ENCODE assay signal across 20 cellular contexts in genomic region chr4:112168719-112169500, GRCh38. TPM values are rescaled to one million over a fixed set of nuclear protein-coding genes. Genes with fewer than 3 reads are reported as not detected.
DNase-seq lines count a peak whose midpoint lies in the region; ATAC-seq, FAIRE-seq and TF ChIP-seq lines count a peak whose summit lies in the region.
"Had no signal": no experiment of that assay in that cellular context is flagged by ENCODE, and none has a peak within 500 bp of the region (broad histone marks: within the 10 kb centered on the region; RNA-seq: fewer than 3 reads in every experiment).

No MANE protein-coding gene starts in this region.

- H3K9ac ChIP-seq in KMS-11 (peak overlapping the region; percentile 16; the same call in 1 of the 2 replicates), K562 (ENCODE audit: insufficient read depth in 1 of 2, low read depth in 2 of 2, low read length in 2 of 2) (0 out of 4 replicates have a peak overlapping the region, but pooled peaks of 1 of the 2 experiments have one; percentile 46), mesenchymal stem cell (ENCODE audit: low read length) (peak overlapping the region; percentile 87)
- H3K9ac ChIP-seq: BLaER1 treated with 17β-estradiol and CSF1 and Interleukin-3, amounts not matched to agents 10 nM and 100 nM had no signal

- in situ Hi-C loops in K562 (cut with MboI) = no loop called here

- H4K20me1 ChIP-seq in KMS-11 (ENCODE audit: insufficient read depth) = no peaks in the 10 kb centered on the region
- no peaks in the 10 kb centered on the region for H4K20me1 ChIP-seq in K562 (replicated peaks; ENCODE audit: control insufficient read depth, insufficient read depth, low read length)
- H4K20me1 ChIP-seq: BLaER1 treated with 17β-estradiol and CSF1 and Interleukin-3, amounts not matched to agents 10 nM and 100 nM had no signal

- TF ChIP-seq CTCF in heart left ventricle (IDR thresholded peaks at IDR 0.05) (no peak), KMS-11 (conservative IDR thresholded peaks at IDR 0.05; ENCODE audit: low read depth, low read length) (no peak), K562 (IDR thresholded peaks at IDR 0.05 in 2 of 3, conservative IDR thresholded peaks at IDR 0.05 in 1 of 3; ENCODE audit: insufficient read depth in 2 of 3, low read depth in 1 of 3, low read length in 3 of 3) (no peak)

- POLR2A ChIA-PET in K562 (lab: Yijun Ruan, JAX) = interaction anchor here (1.3 kb wide), 1 partner anchor 21 kb away, joined by 8 read pairs; no protein-coding TSS in a partner anchor

- BruUV-seq in K562 (replicated peaks; lab: Mats Ljungman, UMichigan) = no TSS peak

- ATAC-seq in Right ventricle myocardium inferior = no peak
- ATAC-seq in heart left ventricle = no peak
- ATAC-seq in K562 = peak; percentile 55
- ATAC-seq: A549 had no signal

- H3K14ac ChIP-seq in mesenchymal stem cell (ENCODE audit: low read length in 2 of 2) = no peak overlapping the region

- peaks cover 13% of the 10 kb centered on the region; the same call in 1 of the 2 replicates for H3K79me2 ChIP-seq in KMS-11 (ENCODE audit: insufficient read depth, low read depth)
- H3K79me2 ChIP-seq in K562 (ENCODE audit: control insufficient read depth, insufficient read depth, low read length) = peaks cover 24% of the 10 kb centered on the region; the same call in 2 of the 3 replicates

- H3K36me3 ChIP-seq in heart left ventricle = no peaks in the 10 kb centered on the region
- no peaks in the 10 kb centered on the region for H3K36me3 ChIP-seq in KMS-11 (ENCODE audit: insufficient read depth)
- peaks cover 10% of the 10 kb centered on the region; the same call in 2 of the 3 replicates for H3K36me3 ChIP-seq in K562 (ENCODE audit: control insufficient read depth, insufficient read depth, low read length)
- H3K36me3 ChIP-seq in mesenchymal stem cell (ENCODE audit: control insufficient read depth in 1 of 2, insufficient read depth in 2 of 2, low read depth in 1 of 2, low read length in 2 of 2) = no peaks in the 10 kb centered on the region

- no peak overlapping the region for H3K23ac ChIP-seq in mesenchymal stem cell (ENCODE audit: low read length in 2 of 2)

- H2BK120ac ChIP-seq in mesenchymal stem cell (ENCODE audit: low read depth, low read length) = no peak overlapping the region

- H2BK12ac ChIP-seq in mesenchymal stem cell (ENCODE audit: low read length in 2 of 2) = no peak overlapping the region

- TF ChIP-seq POLR2A in heart left ventricle (IDR thresholded peaks at IDR 0.05) (no peak), K562 (conservative IDR thresholded peaks at IDR 0.05) (no peak)

- DNase-seq in Right ventricle myocardium inferior (ENCODE audit: missing footprints) (peak; percentile 59), heart left ventricle (no peak), K562 (ENCODE audit: extremely low read depth in 1 of 4, low spot score in 3 of 4) (peak in 1 of 4 experiments; percentile 64), mesenchymal stem cell (no peak), HuH-7 (ENCODE audit: low spot score) (no peak), superior temporal gyrus (ENCODE audit: extremely low spot score) (no peak), globus pallidus (ENCODE audit: low spot score) (no peak)
- DNase-seq: DND-41, GDM1, H9, IMR-90, NCI-H1092 treated with DMSO at 0.1 percent for 48 hours, NCI-H2081 treated with DMSO at 0.1 percent for 48 hours, NCI-H446 treated with DMSO at 0.1 percent for 48 hours, SHP77 treated with DMSO at 0.1 percent for 48 hours had no signal

- H3K4me1 ChIP-seq in heart left ventricle = peaks cover 0 to 29% (median 11%) of the 10 kb centered on the region in 12 donors
- H3K4me1 ChIP-seq in KMS-11 (ENCODE audit: low read depth, poor library complexity, severe bottlenecking) = peaks cover 83% of the 10 kb centered on the region
- peaks cover 5 to 22% of the 10 kb centered on the region in 2 experiments; a peak in 4 of 5 replicates for H3K4me1 ChIP-seq in K562 (replicated peaks in 1 of 2; ENCODE audit: control insufficient read depth in 2 of 2, insufficient read depth in 2 of 2, low read length in 2 of 2)
- no peaks in the 10 kb centered on the region for H3K4me1 ChIP-seq in mesenchymal stem cell (ENCODE audit: control insufficient read depth, insufficient read depth, low read depth, low read length)

- TF ChIP-seq EP300 in K562 (IDR thresholded peaks at IDR 0.05; ENCODE audit: low read length) = peak; percentile 33; the same call in 1 of the 2 replicates

- no peak overlapping the region for H4K8ac ChIP-seq in mesenchymal stem cell (ENCODE audit: low read length)

- intact Hi-C loops in Right ventricle myocardium inferior (cut with DNase I) (no loop called here), heart left ventricle (cut with DNase I) (no loop called here), K562 (cut with micrococcal nuclease) (no loop called here)

- H3K4me2 ChIP-seq in KMS-11 (peak overlapping the region; percentile 96), K562 (ENCODE audit: insufficient read depth, low read length) (no peak overlapping the region; the same call in 1 of the 2 replicates), mesenchymal stem cell (ENCODE audit: low read length, poor library complexity, severe bottlenecking) (no peak overlapping the region)
- H3K4me2 ChIP-seq: A549 had no signal

- FAIRE-seq in K562 (lab: Jason Lieb, UNC) = peak; percentile 19
- FAIRE-seq: A549, RCC 7860 had no signal

- H3K4me3 ChIP-seq in heart left ventricle (no peak overlapping the region), KMS-11 (IDR thresholded peaks at IDR 0.05; ENCODE audit: insufficient read depth, low read depth, low read length) (no peak overlapping the region), K562 (no peak overlapping the region), mesenchymal stem cell (ENCODE audit: insufficient read depth in 1 of 2, low read depth in 1 of 2, low read length in 2 of 2) (no peak overlapping the region)
- H3K4me3 ChIP-seq: A549; BLaER1 treated with 17β-estradiol and CSF1 and Interleukin-3, amounts not matched to agents 10 nM and 100 nM had no signal

- 89 to 94% (median 93%) methylated on average over 13 of the region's 13 CpGs for WGBS in heart left ventricle, 4 donors
- WGBS in K562 (ENCODE audit: insufficient coverage, low coverage, missing lambda C conversion rate) = 14% methylated on average over 11 of the region's 13 CpGs
- WGBS in mesenchymal stem cell = over 99% methylated on average over 8 of the region's 13 CpGs

- H3K9me3 ChIP-seq in heart left ventricle (peaks cover 0 to 11% (median 0%) of the 10 kb centered on the region in 12 donors), K562 (replicated peaks; ENCODE audit: control insufficient read depth, insufficient read depth, low read depth, low read length) (peaks cover 3% of the 10 kb centered on the region; the same call in 1 of the 2 replicates), mesenchymal stem cell (ENCODE audit: control insufficient read depth, low read length) (no peaks in the 10 kb centered on the region)
- H3K9me3 ChIP-seq: A549 had no signal

- no peaks in the 10 kb centered on the region for H3K9me1 ChIP-seq in K562 (ENCODE audit: control insufficient read depth, insufficient read depth, low read length)

- no peak overlapping the region for H2AK5ac ChIP-seq in mesenchymal stem cell (ENCODE audit: low read length, severe bottlenecking)

- H3K79me1 ChIP-seq in mesenchymal stem cell (replicated peaks; ENCODE audit: low read length, poor library complexity, severe bottlenecking) = no peaks in the 10 kb centered on the region

- no peak for TF ChIP-seq RAD21 in K562 (CRISPR knock-in tag; conservative IDR thresholded peaks at IDR 0.05 in 1 of 2, IDR thresholded peaks at IDR 0.05 in 1 of 2)

- H3K27me3 ChIP-seq in heart left ventricle = no peaks in the 10 kb centered on the region
- H3K27me3 ChIP-seq in KMS-11 (ENCODE audit: insufficient read depth, low read depth) = no peaks in the 10 kb centered on the region
- H3K27me3 ChIP-seq in K562 (ENCODE audit: control insufficient read depth in 2 of 2, insufficient read depth in 2 of 2, low read length in 2 of 2) = no peaks in the 10 kb centered on the region
- H3K27me3 ChIP-seq in mesenchymal stem cell (ENCODE audit: control insufficient read depth in 1 of 2, insufficient read depth in 1 of 2, low read length in 2 of 2) = no peaks in the 10 kb centered on the region
- H3K27me3 ChIP-seq: BLaER1 treated with 17β-estradiol and CSF1 and Interleukin-3, amounts not matched to agents 10 nM and 100 nM had no signal

- H4K91ac ChIP-seq in mesenchymal stem cell (ENCODE audit: low read length) = no peak overlapping the region

- H2AFZ ChIP-seq in KMS-11 (ENCODE audit: low read depth) (no peak overlapping the region), K562 (ENCODE audit: low read depth, low read length) (peak overlapping the region; percentile 20; the same call in 1 of the 2 replicates), mesenchymal stem cell (ENCODE audit: low read depth, low read length) (no peak overlapping the region)

- CTCF ChIA-PET in K562 (lab: Yijun Ruan, JAX; ENCODE audit: low intra/inter-chr PET ratio) = no interaction called here

- H3K27ac ChIP-seq in heart left ventricle (no peak overlapping the region), KMS-11 (peak overlapping the region; percentile 75; the same call in 1 of the 2 replicates), K562 (ENCODE audit: extremely low read depth, low read depth, low read length) (peak overlapping the region; percentile 89), mesenchymal stem cell (ENCODE audit: low read length, poor library complexity, severe bottlenecking) (no peak overlapping the region)
- H3K27ac ChIP-seq: HL-60 had no signal

- H3K18ac ChIP-seq in mesenchymal stem cell (ENCODE audit: low read depth in 1 of 2, low read length in 2 of 2) = no peak overlapping the region

- H3K4ac ChIP-seq in mesenchymal stem cell (ENCODE audit: low read depth in 1 of 2, low read length in 2 of 2) = no peak overlapping the region

- H2BK5ac ChIP-seq in mesenchymal stem cell (ENCODE audit: low read depth, low read length, poor library complexity, severe bottlenecking) = no peak overlapping the region

- H2BK15ac ChIP-seq in mesenchymal stem cell (ENCODE audit: low read depth, poor library complexity, severe bottlenecking) = no peak overlapping the region

RNA-seq across cellular contexts. Expression of gene FAM241A, which starts 23.7 kb away (rescaled TPM):
- total RNA-seq in Right ventricle myocardium inferior (8.8 TPM), heart left ventricle (10 to 100 TPM in 1 of 9 donors, 1 to 10 TPM in 8; 5.4 to 10.3 (median 8.5) TPM), K562 (2014; rRNA removed) (5.1 and 5.3 TPM in 2 replicates), K562 (2014; rRNA removed; fragmentation: Illumina TruSeq; extraction: Trizol) (5.8 and 7.4 TPM in 2 replicates), K562 (2015; rRNA removed; fragmentation: Illumina TruSeq; extraction: Trizol) (4.0 and 4.4 TPM in 2 replicates), K562 (2021) (5.0 and 5.4 TPM in 2 replicates)
- polyA plus RNA-seq in heart left ventricle (1 to 10 TPM; 5.3 to 5.8 TPM), K562 (2011; rRNA removed) (3.2 and 3.7 TPM in 2 replicates), K562 (2014; fragmentation: Illumina TruSeq; extraction: Trizol) (7.4 and 8.5 TPM in 2 replicates), K562 (2014; fragmentation: Nextera tagmentation; extraction: Ambion mirVana) (1 to 10 TPM; 2.3 TPM), K562 (2014; rRNA removed) (7.0 and 7.1 TPM in 2 replicates)
- total RNA-seq in K562 (2011; cell fraction: chromatin; rRNA removed; ENCODE audit: low replicate concordance) = 1.9 and 6.6 TPM in 2 replicates
- 1.0 and 1.7 TPM in 2 replicates for total RNA-seq in K562 (2011; cell fraction: nucleolus; rRNA removed)
- total RNA-seq in K562 (2011; cell fraction: nucleoplasm; rRNA removed) = 4.6 and 8.2 TPM in 2 replicates
- polyA plus RNA-seq in K562 (2011; cell fraction: cytosol; rRNA removed) = 0.55 and 2.2 TPM in 2 replicates
- polyA plus RNA-seq in K562 (2011; cell fraction: nucleus; rRNA removed) = 1.2 and 2.1 TPM in 2 replicates
- polyA plus RNA-seq in K562 (2012) = 4.1 and 5.4 TPM in 2 replicates
- polyA minus RNA-seq in K562 (2011; rRNA and poly(A)+ RNA removed) = 2.0 and 3.0 TPM in 2 replicates
- 0.64 and 0.67 TPM in 2 replicates for polyA minus RNA-seq in K562 (2011; cell fraction: cytosol; rRNA and poly(A)+ RNA removed)
- 1.3 and 2.2 TPM in 2 replicates for polyA minus RNA-seq in K562 (2011; cell fraction: nucleus; rRNA and poly(A)+ RNA removed)
- 2.3 TPM for polyA plus RNA-seq in mesenchymal stem cell (2013, experiment 1 of 2)
- polyA plus RNA-seq in mesenchymal stem cell (2013, experiment 2 of 2) = 2.5 TPM

Comparison
In these comparisons a context has a peak if more than half of its experiments do, and no peak if none do; other contexts are left out.
1. H3K27ac ChIP-seq: peak in KMS-11 (single experiment) and K562 (single experiment); none in heart left ventricle (0 of 12) and mesenchymal stem cell (single experiment).